22 cellular contexts compared by ENCODE assay signal in the genomic region with DNA sequence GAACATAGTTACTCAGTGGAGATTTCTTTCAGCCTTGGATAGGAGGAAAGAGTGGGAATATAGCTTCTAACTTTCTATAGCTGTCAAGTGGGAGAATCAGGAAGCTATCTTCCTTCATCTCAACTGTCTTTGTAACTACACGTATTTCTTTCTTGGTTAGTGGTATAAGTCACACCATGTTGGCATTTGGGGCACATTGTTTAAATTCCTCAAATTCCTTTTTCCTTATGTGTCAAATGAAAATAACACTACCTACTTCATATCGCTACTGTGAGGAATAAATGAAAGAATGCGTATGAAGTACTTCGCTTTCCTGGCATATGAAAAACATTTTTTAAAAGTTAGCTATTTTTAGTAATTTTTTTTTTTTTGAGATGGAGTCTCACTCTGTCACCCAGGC.
DNase-seq lines count a peak whose midpoint lies in the region; ATAC-seq and TF ChIP-seq lines count a peak whose summit lies in the region.
"Had no signal": no experiment of that assay in that cellular context is flagged by ENCODE, and none has a peak within 500 bp of the region (broad histone marks: within the 10 kb centered on the region; RNA-seq: fewer than 3 reads in every experiment).

No MANE protein-coding gene starts in this region.

- BruUV-seq in MCF 10A (replicated peaks; lab: Mats Ljungman, UMichigan), result no TSS peak

- no peaks in the 10 kb centered on the region for H3K27me3 ChIP-seq in breast epithelium
- no peaks in the 10 kb centered on the region for H3K27me3 ChIP-seq in brain microvascular endothelial cell (replicated peaks)
- H3K27me3 ChIP-seq: thyroid gland had no signal

- no peaks in the 10 kb centered on the region for H3K36me3 Mint-ChIP-seq in MCF 10A (ENCODE audit: insufficient read depth, unreplicated experiment)
- H3K36me3 Mint-ChIP-seq: stimulated activated effector memory CD8-positive, alpha-beta T cell treated with anti-CD3 and anti-CD28 coated beads, Interleukin-12 subunit alpha, Interleukin-12 subunit beta, amount 100 ng/mL, for 72 hours had no signal

- H3K9me3 ChIP-seq in breast epithelium, result no peaks in the 10 kb centered on the region
- H3K9me3 ChIP-seq: mucosa of descending colon, thyroid gland had no signal

- H3K4me3 Mint-ChIP-seq in MCF 10A (ENCODE audit: unreplicated experiment), result no peak overlapping the region
- H3K4me3 Mint-ChIP-seq: stimulated activated effector memory CD8-positive, alpha-beta T cell treated with anti-CD3 and anti-CD28 coated beads, Interleukin-12 subunit alpha, Interleukin-12 subunit beta, amount 100 ng/mL, for 72 hours had no signal

- ATAC-seq in HG03139 (IDR thresholded peaks at IDR 0.05; ENCODE audit: unreplicated experiment), result no peak
- ATAC-seq: K562; left lobe of liver; mucosa of descending colon; stimulated activated effector memory CD8-positive, alpha-beta T cell treated with anti-CD3 and anti-CD28 coated beads, Interleukin-12 subunit alpha, Interleukin-12 subunit beta, amount 100 ng/mL, for 72 hours had no signal

- DNase-seq in MCF 10A (ENCODE audit: unreplicated experiment) (peak; percentile 27), breast epithelium (ENCODE audit: low spot score in 2 of 2) (no peak), SW 1271 (lab: John Stamatoyannopoulos, UW) (peak; percentile 10 to 61), foreskin melanocyte (peak; percentile 19), NCI-H524 treated with DMSO at 0.1 percent for 48 hours (lab: John Stamatoyannopoulos, UW) (no peak), brain microvascular endothelial cell (no peak)
- DNase-seq in activated naive CD4-positive, alpha-beta T cell treated with Interleukin-2 at 50 U/mL for 16 hours, result no peak
- DNase-seq: activated CD4-positive, alpha-beta T cell treated with anti-CD3 and anti-CD28 coated beads for 48 hours; activated CD8-positive, alpha-beta memory T cell treated with anti-CD3 and anti-CD28 coated beads, Interleukin-2, amount 50 U/mL, for 48 hours; activated gamma-delta T cell; C1 segment of cervical spinal cord; H7; mucosa of descending colon; NCI-H1105 treated with DMSO at 0.1 percent for 48 hours; NCI-H748 treated with DMSO at 0.1 percent for 48 hours; OCI-M1; thyroid gland had no signal

- no peak for TF ChIP-seq POLR2A in breast epithelium (IDR thresholded peaks at IDR 0.05)

- intact Hi-C loops in MCF 10A (cut with micrococcal nuclease) (no loop called here), breast epithelium (cut with DNase I; ENCODE audit: low total_unique reads) (no loop called here)

- no peak overlapping the region for H3K27ac Mint-ChIP-seq in MCF 10A (ENCODE audit: low read depth, unreplicated experiment)
- H3K27ac Mint-ChIP-seq: stimulated activated effector memory CD8-positive, alpha-beta T cell treated with anti-CD3 and anti-CD28 coated beads, Interleukin-12 subunit alpha, Interleukin-12 subunit beta, amount 100 ng/mL, for 72 hours had no signal

- H3K4me3 ChIP-seq in breast epithelium (no peak overlapping the region), brain microvascular endothelial cell (ENCODE audit: low read depth, low read length) (no peak overlapping the region)
- H3K4me3 ChIP-seq: K562, mucosa of descending colon, thyroid gland had no signal

- CTCF ChIA-PET in MCF 10A (lab: Yijun Ruan, JAX), result interaction anchor here (1.2 kb wide), 1 partner anchor 9 kb away, joined by 3 read pairs; no protein-coding TSS in a partner anchor

- POLR2A ChIA-PET in MCF 10A (lab: Yijun Ruan, JAX), result interaction anchor here (0.8 kb wide), 1 partner anchor 24 kb away, joined by 4 read pairs; no protein-coding TSS in a partner anchor

- no peaks in the 10 kb centered on the region for H3K4me1 ChIP-seq in breast epithelium
- H3K4me1 ChIP-seq: thyroid gland had no signal

- H3K36me3 ChIP-seq in breast epithelium, result no peaks in the 10 kb centered on the region
- no peaks in the 10 kb centered on the region for H3K36me3 ChIP-seq in brain microvascular endothelial cell (replicated peaks)
- H3K36me3 ChIP-seq: thyroid gland had no signal

- H3K27ac ChIP-seq in breast epithelium (no peak overlapping the region), brain microvascular endothelial cell (no peak overlapping the region)
- H3K27ac ChIP-seq: HL-60, thyroid gland had no signal

- no peaks in the 10 kb centered on the region for H3K27me3 Mint-ChIP-seq in MCF 10A (ENCODE audit: insufficient read depth, unreplicated experiment)

- peaks cover 10% of the 10 kb centered on the region for H3K4me1 Mint-ChIP-seq in MCF 10A (ENCODE audit: insufficient read depth, unreplicated experiment)
- H3K4me1 Mint-ChIP-seq: stimulated activated effector memory CD8-positive, alpha-beta T cell treated with anti-CD3 and anti-CD28 coated beads, Interleukin-12 subunit alpha, Interleukin-12 subunit beta, amount 100 ng/mL, for 72 hours had no signal

- TF ChIP-seq CTCF in MCF 10A (IDR thresholded peaks at IDR 0.05; ENCODE audit: unreplicated experiment) (no peak), breast epithelium (IDR thresholded peaks at IDR 0.05) (no peak), brain microvascular endothelial cell (IDR thresholded peaks at IDR 0.05; ENCODE audit: low read depth, low read length, missing control alignments) (no peak)

- H3K9me3 Mint-ChIP-seq in MCF 10A (ENCODE audit: unreplicated experiment), result peaks cover 11% of the 10 kb centered on the region

- in situ Hi-C loops in brain microvascular endothelial cell (cut with HindIII; ENCODE audit: low pct_ligation_motif_present, low sequenced_read_pairs), result no loop called here

Comparison
In these comparisons a context has a peak if more than half of its experiments do, and no peak if none do; other contexts are left out.
1. DNase-seq: peak in MCF 10A (single experiment), SW 1271 (2 of 2) and foreskin melanocyte (single experiment); none in breast epithelium (0 of 2), NCI-H524 treated with DMSO at 0.1 percent for 48 hours (single experiment), brain microvascular endothelial cell (single experiment) and activated naive CD4-positive, alpha-beta T cell treated with Interleukin-2 at 50 U/mL for 16 hours (single experiment).